Comparison of ENCODE assay signal across 13 cellular contexts in the genomic region with DNA sequence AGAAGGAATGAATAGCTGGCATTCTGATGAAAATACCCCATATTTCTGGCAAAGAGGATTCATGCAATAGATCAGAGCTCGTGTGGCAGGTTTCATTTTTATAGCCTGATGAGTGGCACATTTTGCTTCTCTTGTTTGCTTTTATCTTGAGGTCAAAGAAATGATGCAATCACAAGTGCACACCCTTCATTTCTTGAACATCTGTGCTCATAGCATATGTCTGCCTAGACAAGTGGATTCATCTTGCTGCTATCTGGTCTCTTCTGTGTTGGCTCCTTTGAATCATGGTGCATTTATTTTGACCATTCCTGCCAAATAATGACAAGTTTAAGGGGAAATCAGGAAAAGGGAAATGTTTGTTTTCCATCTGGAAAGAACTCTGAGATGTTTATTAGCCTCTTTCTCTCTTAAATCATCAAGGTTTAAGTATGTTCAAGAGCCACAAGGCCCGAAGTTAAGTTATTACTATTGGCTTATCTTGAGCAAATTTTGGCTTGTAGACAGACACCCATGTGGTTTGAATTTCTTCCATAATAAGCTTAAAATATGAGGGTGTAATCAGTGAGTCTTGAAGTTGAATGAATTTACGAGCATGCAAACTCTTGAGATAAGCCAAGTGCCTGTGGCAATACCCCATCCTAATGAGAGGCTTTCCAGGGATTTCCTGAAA.
A peak's percentile ranks its signal among the peaks of the same experiment; 100 is the strongest.
DNase-seq lines count a peak whose midpoint lies in the region.
"Had no signal": no experiment of that assay in that cellular context is flagged by ENCODE, and none has a peak within 500 bp of the region (broad histone marks: within the 10 kb centered on the region; RNA-seq: fewer than 3 reads in every experiment).

No MANE protein-coding gene starts in this region.

- H3K27ac ChIP-seq in epithelial cell of prostate: peak overlapping the region; percentile 52

- peak overlapping the region; percentile 15 for H3K27ac Mint-ChIP-seq in activated naive CD4-positive, alpha-beta T cell treated with anti-CD3 and anti-CD28 coated beads, Interleukin-2, amount 10 ng/mL, durations not matched to agents 7 days and 5 days
- H3K27ac Mint-ChIP-seq: naive B cell; stimulated activated effector memory CD8-positive, alpha-beta T cell treated with anti-CD3 and anti-CD28 coated beads, Interleukin-12 subunit alpha, Interleukin-12 subunit beta, amount 100 ng/mL, for 72 hours had no signal

- CTCF ChIA-PET in activated naive CD4-positive, alpha-beta T cell treated with anti-CD3 and anti-CD28 coated beads, Interleukin-2, amount 10 ng/mL, durations not matched to agents 7 days and 5 days (lab: Charles Lee): interaction anchor here (0.7 to 1.1 kb wide), 2 partner anchors 16 to 907 kb away, joined by 3 read pairs; no protein-coding TSS in a partner anchor

- H3K9me3 ChIP-seq in HAP-1: no peaks in the 10 kb centered on the region
- H3K9me3 ChIP-seq: spleen had no signal

- no peaks in the 10 kb centered on the region for H3K9me3 Mint-ChIP-seq in activated naive CD4-positive, alpha-beta T cell treated with anti-CD3 and anti-CD28 coated beads, Interleukin-2, amount 10 ng/mL, durations not matched to agents 7 days and 5 days
- H3K9me3 Mint-ChIP-seq: central memory CD8-positive, alpha-beta T cell; stimulated activated effector memory CD8-positive, alpha-beta T cell treated with anti-CD3 and anti-CD28 coated beads, Interleukin-12 subunit alpha, Interleukin-12 subunit beta, amount 100 ng/mL, for 72 hours had no signal

- no peaks in the 10 kb centered on the region for H3K4me1 ChIP-seq in HAP-1

- no peaks in the 10 kb centered on the region for H3K36me3 ChIP-seq in HAP-1 (replicated peaks)
- H3K36me3 ChIP-seq: spleen had no signal

- no peaks in the 10 kb centered on the region for H3K36me3 Mint-ChIP-seq in activated naive CD4-positive, alpha-beta T cell treated with anti-CD3 and anti-CD28 coated beads, Interleukin-2, amount 10 ng/mL, durations not matched to agents 7 days and 5 days
- H3K36me3 Mint-ChIP-seq: naive B cell; stimulated activated effector memory CD8-positive, alpha-beta T cell treated with anti-CD3 and anti-CD28 coated beads, Interleukin-12 subunit alpha, Interleukin-12 subunit beta, amount 100 ng/mL, for 72 hours had no signal

- no peak overlapping the region for H3K4me3 ChIP-seq in HAP-1
- H3K4me3 ChIP-seq: spleen had no signal

- DNase-seq in activated naive CD4-positive, alpha-beta T cell treated with anti-CD3 and anti-CD28 coated beads, Interleukin-2, amount 10 ng/mL, durations not matched to agents 7 days and 5 days: no peak
- DNase-seq in activated naive CD4-positive, alpha-beta T cell treated with Interleukin-2 at 50 U/mL for 16 hours: no peak
- DNase-seq in NCI-H524 (lab: John Stamatoyannopoulos, UW) (peak; percentile 76 to 93), epithelial cell of prostate (ENCODE audit: low read depth, low spot score) (no peak), stromal cell of bone marrow (ENCODE audit: low read depth) (peak; percentile 12), HAP-1 (ENCODE audit: low spot score in 2 of 2) (no peak), Ammon's horn (ENCODE audit: low spot score) (no peak), hippocampal formation (lab: John Stamatoyannopoulos, UW) (no peak)
- DNase-seq: naive B cell, spleen, T-helper 9 cell had no signal

- H3K27me3 Mint-ChIP-seq in activated naive CD4-positive, alpha-beta T cell treated with anti-CD3 and anti-CD28 coated beads, Interleukin-2, amount 10 ng/mL, durations not matched to agents 7 days and 5 days: no peaks in the 10 kb centered on the region
- H3K27me3 Mint-ChIP-seq: central memory CD8-positive, alpha-beta T cell; naive B cell had no signal

- H3K4me1 Mint-ChIP-seq in activated naive CD4-positive, alpha-beta T cell treated with anti-CD3 and anti-CD28 coated beads, Interleukin-2, amount 10 ng/mL, durations not matched to agents 7 days and 5 days: peaks cover 27% of the 10 kb centered on the region
- H3K4me1 Mint-ChIP-seq: naive B cell had no signal

- H3K27me3 ChIP-seq in HAP-1 (ENCODE audit: low read depth): no peaks in the 10 kb centered on the region
- H3K27me3 ChIP-seq: spleen had no signal

- in situ Hi-C loops in HAP-1 (cut with MboI; ENCODE audit: low sequenced_read_pairs): no loop called here

- no peak overlapping the region for H3K4me3 Mint-ChIP-seq in activated naive CD4-positive, alpha-beta T cell treated with anti-CD3 and anti-CD28 coated beads, Interleukin-2, amount 10 ng/mL, durations not matched to agents 7 days and 5 days
- H3K4me3 Mint-ChIP-seq: central memory CD8-positive, alpha-beta T cell; naive B cell; stimulated activated effector memory CD8-positive, alpha-beta T cell treated with anti-CD3 and anti-CD28 coated beads, Interleukin-12 subunit alpha, Interleukin-12 subunit beta, amount 100 ng/mL, for 72 hours had no signal

Comparison
In these comparisons a context has a peak if more than half of its experiments do, and no peak if none do; other contexts are left out.
1. DNase-seq: peak in NCI-H524 (2 of 2) and stromal cell of bone marrow (single experiment); none in activated naive CD4-positive, alpha-beta T cell treated with anti-CD3 and anti-CD28 coated beads, Interleukin-2, amount 10 ng/mL, durations not matched to agents 7 days and 5 days (single experiment), activated naive CD4-positive, alpha-beta T cell treated with Interleukin-2 at 50 U/mL for 16 hours (single experiment), epithelial cell of prostate (single experiment), HAP-1 (0 of 2), Ammon's horn (single experiment) and hippocampal formation (0 of 2).